ENCODE assay signal across 2 cellular contexts in genomic region chr12:56454557-56454956, GRCh38.
TF ChIP-seq lines count a peak whose summit lies in the region.

Gene MIP, minus strand, starts transcription at chr12:56454657. Its CDS starts 44 bp downstream, at chr12:56454613.

TF ChIP-seq in IMR-90, 13 proteins besides CTCF, POLR2A, EP300 and RAD21:
- TF ChIP-seq ELK1 (IDR thresholded peaks at IDR 0.05; ENCODE audit: borderline replicate concordance, low read depth, low read length) (no peak), MXI1 (IDR thresholded peaks at IDR 0.05; ENCODE audit: borderline replicate concordance, low read depth, low read length) (no peak), MAFK (IDR thresholded peaks at IDR 0.05; ENCODE audit: low read depth, low read length) (no peak), FOS (IDR thresholded peaks at IDR 0.05; ENCODE audit: low read depth, low read length) (no peak), SMC3 (IDR thresholded peaks at IDR 0.05; ENCODE audit: low read depth, low read length) (no peak), CEBPB (IDR thresholded peaks at IDR 0.05; ENCODE audit: low read depth, low read length) (no peak), RCOR1 (IDR thresholded peaks at IDR 0.05; ENCODE audit: insufficient replicate concordance, low read length) (no peak)

TF ChIP-seq in K562, 482 proteins besides CTCF, POLR2A, EP300 and RAD21:
- TF ChIP-seq CBFB (CRISPR knock-in tag; IDR thresholded peaks at IDR 0.05) (no peak), E2F6 (IDR thresholded peaks at IDR 0.05; ENCODE audit: borderline replicate concordance in 1 of 2, extremely low read depth in 1 of 2, insufficient read depth in 1 of 2, insufficient read length in 1 of 2, low read depth in 1 of 2, low read length in 1 of 2, poor library complexity in 1 of 2, severe bottlenecking in 1 of 2) (peak in 1 of 2 experiments; percentile 36), MAZ (CRISPR knock-in tag; conservative IDR thresholded peaks at IDR 0.05 in 1 of 2, IDR thresholded peaks at IDR 0.05 in 1 of 2) (no peak)
TF ChIP-seq in K562: peak in this region for 1.
